ENCODE assay signal across 10 cellular contexts in genomic region chr2:219443016-219443696, GRCh38. TPM values are rescaled to one million over a fixed set of nuclear protein-coding genes. Genes with fewer than 3 reads are reported as not detected.
DNase-seq lines count a peak whose midpoint lies in the region; ATAC-seq and TF ChIP-seq lines count a peak whose summit lies in the region.
"Had no signal": no experiment of that assay in that cellular context is flagged by ENCODE, and none has a peak within 500 bp of the region (broad histone marks: within the 10 kb centered on the region; RNA-seq: fewer than 3 reads in every experiment).

No MANE protein-coding gene starts in this region.

- H3K4me1 Mint-ChIP-seq in CD4-positive, CD25-positive, alpha-beta regulatory T cell: peaks cover 0 to 19% (median 2%) of the 10 kb centered on the region in 4 donors

- no peak overlapping the region for H3K27ac ChIP-seq in CD4-positive, CD25-positive, alpha-beta regulatory T cell (ENCODE audit: insufficient read depth, low read length, poor library complexity, severe bottlenecking)
- H3K27ac ChIP-seq in esophagus muscularis mucosa (replicated peaks in 1 of 4) (peak overlapping the region; percentile 94 to 99 (median 96)), psoas muscle (peak overlapping the region; percentile 58)

- peaks cover 53% of the 10 kb centered on the region for H3K27me3 Mint-ChIP-seq in CD4-positive, CD25-positive, alpha-beta regulatory T cell

- no peaks in the 10 kb centered on the region for H3K36me3 Mint-ChIP-seq in CD4-positive, CD25-positive, alpha-beta regulatory T cell

- no peak for DNase-seq in CD4-positive, CD25-positive, alpha-beta regulatory T cell
- DNase-seq in NT2/D1 (ENCODE audit: low read depth, low spot score) (no peak), esophagus muscularis mucosa (ENCODE audit: extremely low spot score) (no peak), psoas muscle (peak; percentile 13 to 26), NCI-H1092 (lab: John Stamatoyannopoulos, UW) (no peak), NCI-H2196 treated with DMSO at 0.1 percent for 48 hours (lab: John Stamatoyannopoulos, UW; ENCODE audit: unreplicated experiment) (no peak), NCI-H748 treated with DMSO at 0.1 percent for 48 hours (lab: John Stamatoyannopoulos, UW) (no peak)
- DNase-seq: NCI-H2081, SHP77 treated with DMSO at 0.1 percent for 48 hours had no signal

- intact Hi-C loops in esophagus muscularis mucosa (cut with DNase I): no loop called here
- intact Hi-C loops in psoas muscle (cut with DNase I): no loop called here

- 71% methylated on average over 3 of the region's 12 CpGs for WGBS in esophagus muscularis mucosa
- 53 to 72% (median 64%) methylated on average over 11 to 12 of the region's 12 CpGs for WGBS in psoas muscle, 3 donors

- H3K9ac ChIP-seq in NT2/D1 (ENCODE audit: insufficient read length, low read depth): peak overlapping the region; percentile 50

- H3K27ac Mint-ChIP-seq in CD4-positive, CD25-positive, alpha-beta regulatory T cell: no peak overlapping the region

- TF ChIP-seq CTCF in esophagus muscularis mucosa (IDR thresholded peaks at IDR 0.05): no peak
- no peak for TF ChIP-seq CTCF in psoas muscle (IDR thresholded peaks at IDR 0.05)

- peaks cover 6% of the 10 kb centered on the region for H3K4me1 ChIP-seq in CD4-positive, CD25-positive, alpha-beta regulatory T cell (ENCODE audit: control insufficient read depth, insufficient read depth, low read length, poor library complexity, severe bottlenecking)
- peaks cover 26% of the 10 kb centered on the region for H3K4me1 ChIP-seq in NT2/D1 (ENCODE audit: insufficient read depth, insufficient read length)
- peaks cover 38 to 100% (median 98%) of the 10 kb centered on the region in 4 donors for H3K4me1 ChIP-seq in esophagus muscularis mucosa
- H3K4me1 ChIP-seq in psoas muscle: peaks cover 39% of the 10 kb centered on the region

- peaks cover 12% of the 10 kb centered on the region for H3K27me3 ChIP-seq in CD4-positive, CD25-positive, alpha-beta regulatory T cell (ENCODE audit: control insufficient read depth, insufficient read depth, low read length)
- H3K27me3 ChIP-seq in NT2/D1 (ENCODE audit: insufficient read depth, insufficient read length) (peaks cover 45% of the 10 kb centered on the region), esophagus muscularis mucosa (peaks cover 0 to 50% (median 0%) of the 10 kb centered on the region in 4 donors), psoas muscle (ENCODE audit: insufficient read depth in 3 of 3, low read length in 2 of 3) (no peaks in the 10 kb centered on the region)

- H3K4me3 Mint-ChIP-seq in CD4-positive, CD25-positive, alpha-beta regulatory T cell: peak overlapping the region; percentile 13 to 71 (median 68)

- no peak overlapping the region for H3K4me3 ChIP-seq in CD4-positive, CD25-positive, alpha-beta regulatory T cell (ENCODE audit: low read depth, low read length)
- no peak overlapping the region for H3K4me3 ChIP-seq in NT2/D1 (ENCODE audit: insufficient read length, low read depth)
- peak overlapping the region; percentile 66 to 85 (median 76) for H3K4me3 ChIP-seq in esophagus muscularis mucosa
- H3K4me3 ChIP-seq in psoas muscle: no peak overlapping the region

- H3K36me3 ChIP-seq in CD4-positive, CD25-positive, alpha-beta regulatory T cell (ENCODE audit: control insufficient read depth, insufficient read depth, low read length): no peaks in the 10 kb centered on the region
- H3K36me3 ChIP-seq in NT2/D1 (ENCODE audit: insufficient read depth, insufficient read length, low read length): peaks cover 23% of the 10 kb centered on the region
- peaks cover 0 to under 1% (median 0%) of the 10 kb centered on the region in 4 donors for H3K36me3 ChIP-seq in esophagus muscularis mucosa
- peaks cover 0 to 29% of the 10 kb centered on the region in 2 donors for H3K36me3 ChIP-seq in psoas muscle (ENCODE audit: insufficient read depth in 1 of 2, low read depth in 1 of 2)

- no peak for ATAC-seq in CD4-positive, CD25-positive, alpha-beta regulatory T cell (ENCODE audit: low read depth in 2 of 2)
- ATAC-seq in psoas muscle (no peak), GM21515 (IDR thresholded peaks at IDR 0.05; ENCODE audit: unreplicated experiment) (no peak)

- TF ChIP-seq EP300 in esophagus muscularis mucosa (IDR thresholded peaks at IDR 0.05): no peak

- H3K9me3 ChIP-seq in CD4-positive, CD25-positive, alpha-beta regulatory T cell (ENCODE audit: control insufficient read depth in 2 of 2, low read length in 2 of 2): no peaks in the 10 kb centered on the region
- H3K9me3 ChIP-seq in NT2/D1 (ENCODE audit: insufficient read depth, low read length) (no peaks in the 10 kb centered on the region), esophagus muscularis mucosa (no peaks in the 10 kb centered on the region), psoas muscle (no peaks in the 10 kb centered on the region)

- TF ChIP-seq POLR2A in esophagus muscularis mucosa (IDR thresholded peaks at IDR 0.05; ENCODE audit: low read depth): no peak

- peaks cover 0 to 5% (median 0%) of the 10 kb centered on the region in 7 donors for H3K9me3 Mint-ChIP-seq in CD4-positive, CD25-positive, alpha-beta regulatory T cell

RNA-seq across cellular contexts. Expression of gene SPEG, which starts 8.5 kb away (rescaled TPM):
- 4.1 TPM for total RNA-seq in CD4-positive, CD25-positive, alpha-beta regulatory T cell
- polyA plus RNA-seq in CD4-positive, CD25-positive, alpha-beta regulatory T cell: under 1 TPM in 1 of 4 donors, not detected in 3; 0.20 TPM
- total RNA-seq in esophagus muscularis mucosa (100 to 1,000 TPM; 115 to 251 (median 180) TPM), psoas muscle (100 to 1,000 TPM; 239 to 419 (median 304) TPM)
- 100 to 1,000 TPM in 2 of 3 donors, 10 to 100 TPM in 1; 34.8 to 190 (median 133) TPM for polyA plus RNA-seq in psoas muscle

RNA-seq across cellular contexts. Expression of gene DES, which starts 25.0 kb away (rescaled TPM):
- total RNA-seq in CD4-positive, CD25-positive, alpha-beta regulatory T cell: not detected
- polyA plus RNA-seq in CD4-positive, CD25-positive, alpha-beta regulatory T cell: not detected
- total RNA-seq in esophagus muscularis mucosa (over 10,000 TPM; 19,781 to 23,770 (median 22,752) TPM), psoas muscle (over 10,000 TPM; 12,653 to 14,820 (median 13,821) TPM)
- over 10,000 TPM in 2 of 3 donors, 1,000 to 10,000 TPM in 1; 8,143 to 13,925 (median 13,727) TPM for polyA plus RNA-seq in psoas muscle

RNA-seq across cellular contexts. Expression of gene DNPEP, which starts 55.4 kb away (rescaled TPM):
- total RNA-seq in CD4-positive, CD25-positive, alpha-beta regulatory T cell: 74.0 TPM
- 10 to 100 TPM; 51.2 to 76.1 (median 63.5) TPM for polyA plus RNA-seq in CD4-positive, CD25-positive, alpha-beta regulatory T cell
- total RNA-seq in esophagus muscularis mucosa (100 to 1,000 TPM in 1 of 4 donors, 10 to 100 TPM in 3; 44.9 to 102 (median 61.6) TPM), psoas muscle (10 to 100 TPM; 60.9 to 88.3 (median 63.9) TPM)
- 10 to 100 TPM; 46.7 to 93.1 (median 68.7) TPM for polyA plus RNA-seq in psoas muscle

RNA-seq across cellular contexts. Expression of gene GMPPA, which starts 55.5 kb away (rescaled TPM):
- total RNA-seq in CD4-positive, CD25-positive, alpha-beta regulatory T cell: 25.9 TPM
- 10 to 100 TPM; 17.2 to 35.1 (median 25.1) TPM for polyA plus RNA-seq in CD4-positive, CD25-positive, alpha-beta regulatory T cell
- total RNA-seq in esophagus muscularis mucosa (10 to 100 TPM; 16.2 to 32.6 (median 19.9) TPM), psoas muscle (10 to 100 TPM; 14.4 to 23.4 (median 18.2) TPM)
- 10 to 100 TPM; 20.0 to 33.8 (median 26.9) TPM for polyA plus RNA-seq in psoas muscle

Comparison
In these comparisons a context has a peak if more than half of its experiments do, and no peak if none do; other contexts are left out.
1. DNase-seq: peak in psoas muscle (2 of 2); none in CD4-positive, CD25-positive, alpha-beta regulatory T cell (0 of 3), NT2/D1 (single experiment), esophagus muscularis mucosa (single experiment), NCI-H1092 (single experiment), NCI-H2196 treated with DMSO at 0.1 percent for 48 hours (single experiment) and NCI-H748 treated with DMSO at 0.1 percent for 48 hours (single experiment).
2. H3K4me3 ChIP-seq: peak in esophagus muscularis mucosa (4 of 4); none in CD4-positive, CD25-positive, alpha-beta regulatory T cell (single experiment), NT2/D1 (single experiment) and psoas muscle (single experiment).
3. RNA of gene SPEG, which starts 8.5 kb away (total RNA-seq): 239 to 419 TPM in psoas muscle and 115 to 251 TPM in esophagus muscularis mucosa; 4.1 TPM in CD4-positive, CD25-positive, alpha-beta regulatory T cell (single experiment); every median in the first group is over 10 times any median in the second.
4. RNA of gene DES, which starts 25.0 kb away (total RNA-seq): 19,781 to 23,770 TPM in esophagus muscularis mucosa and 12,653 to 14,820 TPM in psoas muscle; not detected in CD4-positive, CD25-positive, alpha-beta regulatory T cell (single experiment); every median in the first group is over 1,000 times any median in the second.